In the genomic region with DNA sequence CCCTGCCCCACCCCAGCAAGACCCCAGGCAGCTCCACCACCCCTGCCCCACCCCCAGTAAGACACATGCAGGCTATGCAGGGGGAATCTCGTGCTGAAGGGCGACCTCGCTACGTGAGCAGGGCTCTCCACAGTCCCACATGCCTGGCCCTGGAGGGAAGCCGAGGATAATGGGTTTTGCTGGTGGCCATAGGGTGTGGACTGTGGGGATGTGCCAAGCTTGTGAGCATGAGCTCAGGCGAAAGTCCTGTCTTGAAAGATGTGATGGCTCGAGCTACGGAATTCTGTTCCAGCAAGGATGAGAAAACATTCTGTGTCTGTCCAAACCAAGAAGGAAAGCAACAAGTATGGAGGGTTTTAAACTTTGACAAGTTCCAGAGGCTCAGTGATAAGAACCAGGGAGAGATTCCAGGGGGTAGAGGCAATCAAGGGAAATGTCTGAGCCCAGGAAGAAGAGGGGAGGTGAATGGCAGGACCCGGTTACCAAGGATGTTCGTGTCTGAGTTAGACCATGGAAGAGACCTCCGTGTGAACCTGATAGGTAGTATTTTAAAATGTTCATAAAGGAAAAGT, we compare ENCODE assay signal across 19 cellular contexts.
A peak's percentile ranks its signal among the peaks of the same experiment; 100 is the strongest.
DNase-seq lines count a peak whose midpoint lies in the region; ATAC-seq and TF ChIP-seq lines count a peak whose summit lies in the region.
"Had no signal": no experiment of that assay in that cellular context is flagged by ENCODE, and none has a peak within 500 bp of the region (broad histone marks: within the 10 kb centered on the region; RNA-seq: fewer than 3 reads in every experiment).

No MANE protein-coding gene starts in this region.

- H3K27me3 Mint-ChIP-seq in T-helper 17 cell (peaks cover 68% of the 10 kb centered on the region), nephron progenitor cell (ENCODE audit: low read depth, poor library complexity) (peaks cover 55% of the 10 kb centered on the region)

- in situ Hi-C loops in gastrocnemius medialis (cut with MboI; ENCODE audit: low sequenced_read_pairs in 4 of 4) = no loop called here

- intact Hi-C loops in sciatic nerve (cut with DNase I) = no loop called here
- intact Hi-C loops in gastrocnemius medialis (cut with DNase I; ENCODE audit: low total_unique reads) = no loop called here

- peaks cover 0 to 3% (median 0%) of the 10 kb centered on the region in 3 donors for H3K4me1 ChIP-seq in gastroesophageal sphincter
- H3K4me1 ChIP-seq in gastrocnemius medialis = peaks cover 0 to 9% of the 10 kb centered on the region in 2 donors
- H3K4me1 ChIP-seq: A549 had no signal

- peaks cover 9% of the 10 kb centered on the region for H3K9me3 Mint-ChIP-seq in nephron progenitor cell

- no peak overlapping the region for H3K27ac Mint-ChIP-seq in T-helper 17 cell
- H3K27ac Mint-ChIP-seq in nephron progenitor cell = no peak overlapping the region
- H3K27ac Mint-ChIP-seq: CD8-positive, alpha-beta memory T cell had no signal

- no peak for TF ChIP-seq POLR2A in gastroesophageal sphincter (IDR thresholded peaks at IDR 0.05)
- no peak for TF ChIP-seq POLR2A in gastrocnemius medialis (IDR thresholded peaks at IDR 0.05)

- H3K36me3 Mint-ChIP-seq in T-helper 17 cell (ENCODE audit: low read depth) (peaks cover 6% of the 10 kb centered on the region), nephron progenitor cell (ENCODE audit: low read depth) (no peaks in the 10 kb centered on the region)

- H3K4me3 Mint-ChIP-seq in T-helper 17 cell = peak overlapping the region; percentile 34
- H3K4me3 Mint-ChIP-seq in nephron progenitor cell = no peak overlapping the region
- H3K4me3 Mint-ChIP-seq: CD8-positive, alpha-beta memory T cell had no signal

- H3K4me3 ChIP-seq in gastroesophageal sphincter (no peak overlapping the region), gastrocnemius medialis (no peak overlapping the region)
- H3K4me3 ChIP-seq: A549 had no signal

- WGBS in gastroesophageal sphincter (ENCODE audit: low coverage in 1 of 2), 2 donors = 23 to 50% methylated on average over 1 to 5 of the region's 11 CpGs

- TF ChIP-seq CTCF in gastroesophageal sphincter (IDR thresholded peaks at IDR 0.05) = no peak
- no peak for TF ChIP-seq CTCF in nephron progenitor cell (IDR thresholded peaks at IDR 0.05)
- no peak for TF ChIP-seq CTCF in gastrocnemius medialis (IDR thresholded peaks at IDR 0.05 in 4 of 5, conservative IDR thresholded peaks at IDR 0.05 in 1 of 5)

- no peaks in the 10 kb centered on the region for H3K9me3 ChIP-seq in T-helper 17 cell (ENCODE audit: control insufficient read depth, low read length, poor library complexity, severe bottlenecking)
- peaks cover 0 to 9% (median 0%) of the 10 kb centered on the region in 3 donors for H3K9me3 ChIP-seq in gastroesophageal sphincter
- H3K9me3 ChIP-seq in gastrocnemius medialis = no peaks in the 10 kb centered on the region

- TF ChIP-seq EP300 in gastroesophageal sphincter (IDR thresholded peaks at IDR 0.05) = no peak

- H3K4me1 Mint-ChIP-seq in T-helper 17 cell (peaks cover 6% of the 10 kb centered on the region), nephron progenitor cell (peaks cover 10% of the 10 kb centered on the region)

- H3K27me3 ChIP-seq in gastroesophageal sphincter (peaks cover 35% of the 10 kb centered on the region), gastrocnemius medialis (peaks cover 0 to 8% (median 0%) of the 10 kb centered on the region in 3 donors)

- peak; percentile 33 for DNase-seq in AG20443 (ENCODE audit: low spot score)
- no peak for DNase-seq in T-helper 17 cell
- no peak for DNase-seq in sciatic nerve (ENCODE audit: low spot score)
- no peak for DNase-seq in nephron progenitor cell
- DNase-seq in gastrocnemius medialis = no peak
- DNase-seq in stimulated activated CD4-positive, alpha-beta T cell treated with anti-CD3 and anti-CD28 coated beads, Interleukin-2, amount 100 ng/mL, for 24 hours = no peak
- DNase-seq: C1 segment of cervical spinal cord; CD8-positive, alpha-beta memory T cell; H7; KG1; MV-4-11; NCI-H187 treated with DMSO at 0.1 percent for 48 hours; NCI-H345; NCI-H526; PC-3; RPMI8226 had no signal

- H3K36me3 ChIP-seq in gastroesophageal sphincter (no peaks in the 10 kb centered on the region), gastrocnemius medialis (no peaks in the 10 kb centered on the region)

- no peak overlapping the region for H3K27ac ChIP-seq in gastroesophageal sphincter
- no peak overlapping the region for H3K27ac ChIP-seq in gastrocnemius medialis
- H3K27ac ChIP-seq: A549 had no signal

- ATAC-seq in T-helper 17 cell (no peak), gastroesophageal sphincter (peak; percentile 45), sciatic nerve (peak; percentile 49), gastrocnemius medialis (no peak)
- ATAC-seq: A549, HepG2, PC-3 had no signal

Comparison
In these comparisons a context has a peak if more than half of its experiments do, and no peak if none do; other contexts are left out.
1. ATAC-seq: peak in gastroesophageal sphincter (single experiment) and sciatic nerve (single experiment); none in T-helper 17 cell (single experiment) and gastrocnemius medialis (0 of 2).